ENCODE assay signal across 21 cellular contexts in the genomic region with DNA sequence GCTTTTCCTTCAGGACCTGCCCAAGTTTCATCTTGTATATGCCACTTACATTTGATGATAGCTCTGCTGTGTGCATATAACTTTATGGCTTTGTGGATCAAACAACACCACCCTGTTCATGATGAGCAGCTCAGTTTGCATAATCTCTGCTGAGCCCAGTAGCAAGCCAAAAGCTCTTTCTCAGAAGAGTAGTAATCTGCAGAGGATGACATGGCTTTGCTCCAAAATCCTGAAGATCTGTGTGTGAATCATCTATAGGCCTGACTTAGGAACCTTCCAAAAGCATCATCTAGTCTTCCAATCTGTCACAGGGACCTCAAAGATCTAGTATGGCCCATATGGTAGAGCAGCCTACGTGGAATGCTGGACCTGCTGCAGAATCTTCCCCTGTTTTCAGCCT.
"Had no signal": no experiment of that assay in that cellular context is flagged by ENCODE, and none has a peak within 500 bp of the region (broad histone marks: within the 10 kb centered on the region; RNA-seq: fewer than 3 reads in every experiment).

No MANE protein-coding gene starts in this region.

- H3K36me3 ChIP-seq: colonic mucosa, gastrocnemius medialis, heart right ventricle, spleen, tibial artery, upper lobe of left lung, uterus had no signal

- ATAC-seq: gastrocnemius medialis; heart right ventricle; left lobe of liver; naive thymus-derived CD4-positive, alpha-beta T cell; sciatic nerve; stimulated activated memory B cell treated with anti-CD40 and anti-IgM and Interleukin-4, amounts not matched to agents 10 μg/mL and 1 μg/mL and 100 μg/mL, for 72 hours had no signal

- DNase-seq: colonic mucosa; dermis blood vessel endothelial cell; endodermal cell; erythroblast; gastrocnemius medialis; heart right ventricle; hypothalamus; kidney glomerular epithelial cell; mammary epithelial cell; naive thymus-derived CD4-positive, alpha-beta T cell; nephron progenitor cell; spleen; stimulated activated CD4-positive, alpha-beta T cell treated with anti-CD3 and anti-CD28 coated beads, Interleukin-15, amount 100 ng/mL, for 24 hours; stimulated activated CD4-positive, alpha-beta T cell treated with anti-CD3 and anti-CD28 coated beads, Interleukin-1b, Interleukin-23, amount 100 ng/mL, for 48 hours; stimulated activated CD4-positive, alpha-beta T cell treated with anti-CD3 and anti-CD28 coated beads, Interleukin-4, amount 100 ng/mL, for 24 hours; tibial artery; upper lobe of left lung; uterus had no signal

- H3K27ac ChIP-seq: colonic mucosa, gastrocnemius medialis, heart right ventricle, spleen, tibial artery, upper lobe of left lung, uterus had no signal

- H3K27me3 ChIP-seq: colonic mucosa, gastrocnemius medialis, heart right ventricle, tibial artery, upper lobe of left lung, uterus had no signal

- H3K4me1 ChIP-seq: colonic mucosa, gastrocnemius medialis, tibial artery, upper lobe of left lung, uterus had no signal

- H3K4me3 ChIP-seq: colonic mucosa, gastrocnemius medialis, heart right ventricle, spleen, tibial artery, upper lobe of left lung, uterus had no signal

- H3K9me3 ChIP-seq: colonic mucosa, gastrocnemius medialis, heart right ventricle, spleen, tibial artery, upper lobe of left lung, uterus had no signal
